In the genomic region with DNA sequence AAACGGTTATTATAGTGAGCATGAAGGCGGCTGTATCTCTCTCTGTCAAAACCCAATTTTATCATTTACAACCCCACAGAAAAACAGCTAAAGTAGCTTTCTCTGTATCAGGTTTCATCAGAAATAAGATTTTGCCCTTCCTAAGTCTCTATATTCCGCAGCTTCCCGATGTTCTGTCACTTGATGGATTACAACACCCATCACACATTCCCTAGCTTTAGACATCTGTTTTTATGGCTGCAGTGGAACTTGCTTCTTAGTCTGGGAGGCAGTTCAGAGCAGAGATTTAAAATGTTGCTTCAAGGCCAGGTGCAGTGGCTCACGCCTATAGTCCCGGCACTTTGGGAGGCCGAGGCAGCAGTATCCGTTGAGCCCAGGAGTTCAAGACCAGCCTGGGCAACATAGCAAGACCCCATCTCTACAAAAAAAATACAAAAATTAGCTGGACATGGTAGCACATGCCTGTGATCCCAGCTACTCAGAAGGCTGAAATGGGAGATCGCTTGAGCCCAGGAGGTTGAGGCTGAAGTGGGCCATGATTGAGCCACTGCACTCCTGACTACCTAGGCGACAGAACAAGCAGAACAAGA, we compare ENCODE assay signal across 15 cellular contexts. TPM values are rescaled to one million over a fixed set of nuclear protein-coding genes. Genes with fewer than 3 reads are reported as not detected.
DNase-seq lines count a peak whose midpoint lies in the region; ATAC-seq, FAIRE-seq and TF ChIP-seq lines count a peak whose summit lies in the region.
"Had no signal": no experiment of that assay in that cellular context is flagged by ENCODE, and none has a peak within 500 bp of the region (broad histone marks: within the 10 kb centered on the region; RNA-seq: fewer than 3 reads in every experiment).

No MANE protein-coding gene starts in this region.

- no peak overlapping the region for H3K4me3 ChIP-seq in astrocyte (ENCODE audit: insufficient read depth, low read depth, low read length)
- H3K4me3 ChIP-seq: adrenal gland had no signal

- H3K36me3 ChIP-seq in astrocyte (ENCODE audit: insufficient read depth, low read length) = no peaks in the 10 kb centered on the region
- H3K36me3 ChIP-seq: adrenal gland had no signal

- peaks cover 19% of the 10 kb centered on the region for H3K4me1 ChIP-seq in astrocyte (ENCODE audit: insufficient read depth, low read length)

- H3K27ac ChIP-seq in astrocyte (ENCODE audit: low read depth, low read length) = peak overlapping the region; percentile 47
- H3K27ac ChIP-seq: 22Rv1 had no signal

- no peaks in the 10 kb centered on the region for H4K20me1 ChIP-seq in astrocyte (ENCODE audit: insufficient read depth, low read length)

- H2AFZ ChIP-seq in astrocyte (ENCODE audit: low read depth, low read length) = no peak overlapping the region

- H3K9me3 ChIP-seq in astrocyte (ENCODE audit: insufficient read depth, low read depth, low read length) = no peaks in the 10 kb centered on the region
- H3K9me3 ChIP-seq: adrenal gland had no signal

- peak overlapping the region; percentile 90 for H3K27ac Mint-ChIP-seq in astrocyte (ENCODE audit: unreplicated experiment)
- H3K27ac Mint-ChIP-seq in natural killer cell = peak overlapping the region; percentile 70 to 73

- DNase-seq in NCI-H82 (lab: John Stamatoyannopoulos, UW) = peak; percentile 6
- DNase-seq in NCI-H82 treated with DMSO at 0.1 percent for 48 hours (lab: John Stamatoyannopoulos, UW; ENCODE audit: unreplicated experiment) = no peak
- peak; percentile 42 for DNase-seq in LHCN-M2 (ENCODE audit: low read depth)
- DNase-seq in astrocyte (ENCODE audit: low read depth) = no peak
- DNase-seq in natural killer cell = no peak
- no peak for DNase-seq in 8988T
- DNase-seq in COR-L47 (lab: John Stamatoyannopoulos, UW) = no peak
- DNase-seq: activated CD4-positive, CD25-positive, alpha-beta regulatory T cell; adrenal gland; DMS79 treated with DMSO at 0.1 percent for 48 hours; head of caudate nucleus; left ventricle myocardium superior; RPMI8226 had no signal

- intact Hi-C loops in natural killer cell (cut with micrococcal nuclease) = no loop called here

- no peak for ATAC-seq in natural killer cell
- ATAC-seq in GM21786 (IDR thresholded peaks at IDR 0.05; ENCODE audit: unreplicated experiment) = no peak
- ATAC-seq: left ventricle myocardium superior had no signal

- H3K4me2 ChIP-seq in astrocyte (ENCODE audit: low read length) = peak overlapping the region; percentile 33

- H3K9ac ChIP-seq in astrocyte (ENCODE audit: low read length) = peak overlapping the region; percentile 7

- FAIRE-seq in astrocyte (lab: Jason Lieb, UNC) = no peak

- H3K36me3 Mint-ChIP-seq in astrocyte (ENCODE audit: low read depth, unreplicated experiment) (peaks cover under 1% of the 10 kb centered on the region), natural killer cell (no peaks in the 10 kb centered on the region)

- H3K27me3 Mint-ChIP-seq in astrocyte (ENCODE audit: low read depth, unreplicated experiment) = no peaks in the 10 kb centered on the region
- H3K27me3 Mint-ChIP-seq in natural killer cell (ENCODE audit: low read depth in 2 of 2) = no peaks in the 10 kb centered on the region

- TF ChIP-seq CTCF in astrocyte (IDR thresholded peaks at IDR 0.05; ENCODE audit: insufficient read depth, low read depth, low read length) (no peak), natural killer cell (IDR thresholded peaks at IDR 0.05) (no peak)

- no peaks in the 10 kb centered on the region for H3K79me2 ChIP-seq in astrocyte (ENCODE audit: insufficient read depth, low read length)

- H3K27me3 ChIP-seq in astrocyte (ENCODE audit: insufficient read depth, low read length) = no peaks in the 10 kb centered on the region
- H3K27me3 ChIP-seq: adrenal gland had no signal

- no peak overlapping the region for H3K4me3 Mint-ChIP-seq in astrocyte (ENCODE audit: unreplicated experiment)
- peak overlapping the region; percentile 62 for H3K4me3 Mint-ChIP-seq in natural killer cell

- H3K9me3 Mint-ChIP-seq in astrocyte (ENCODE audit: unreplicated experiment) = peaks cover 5% of the 10 kb centered on the region
- no peaks in the 10 kb centered on the region for H3K9me3 Mint-ChIP-seq in natural killer cell

- peaks cover 24% of the 10 kb centered on the region for H3K4me1 Mint-ChIP-seq in astrocyte (ENCODE audit: low read depth, unreplicated experiment)
- peaks cover 61 to 81% of the 10 kb centered on the region in 2 donors for H3K4me1 Mint-ChIP-seq in natural killer cell

RNA-seq across cellular contexts. Expression of gene FOXN3, which starts 27.6 kb away (rescaled TPM):
- 16.4 and 21.0 TPM in 2 replicates for total RNA-seq in LHCN-M2 (2014; rRNA removed)
- 13.0 TPM for polyA plus RNA-seq in LHCN-M2 (2012)
- 105 and 122 TPM in 2 replicates for total RNA-seq in astrocyte
- total RNA-seq in natural killer cell = 100 to 1,000 TPM; 209 to 216 (median 209) TPM

Comparison
In these comparisons a context has a peak if more than half of its experiments do, and no peak if none do; other contexts are left out.
1. DNase-seq: peak in NCI-H82 (single experiment) and LHCN-M2 (single experiment); none in NCI-H82 treated with DMSO at 0.1 percent for 48 hours (single experiment), astrocyte (single experiment), natural killer cell (single experiment), 8988T (single experiment) and COR-L47 (single experiment).